In genomic region chr1:110787328-110788071, GRCh38 we compare ENCODE assay signal across 8 cellular contexts.
DNase-seq lines count a peak whose midpoint lies in the region; ATAC-seq and TF ChIP-seq lines count a peak whose summit lies in the region.

No MANE protein-coding gene starts in this region.

- H3K4me1 Mint-ChIP-seq in activated naive CD8-positive, alpha-beta T cell treated with anti-CD3 and anti-CD28 coated beads, Interleukin-2, amount 50 U/mL, for 24 hours = peaks cover 35% of the 10 kb centered on the region

- H3K9me3 Mint-ChIP-seq in activated naive CD8-positive, alpha-beta T cell treated with anti-CD3 and anti-CD28 coated beads, Interleukin-2, amount 50 U/mL, for 24 hours = peaks cover 18% of the 10 kb centered on the region

- peak overlapping the region; percentile 40 for H3K4me3 ChIP-seq in GM12875 (ENCODE audit: low read depth, low read length)

- ATAC-seq in GM21360 (IDR thresholded peaks at IDR 0.05; ENCODE audit: unreplicated experiment) (peak; percentile 68), HG03558 (IDR thresholded peaks at IDR 0.05; ENCODE audit: extremely low read depth, unreplicated experiment) (peak; percentile 40)
- ATAC-seq in activated naive CD8-positive, alpha-beta T cell treated with anti-CD3 and anti-CD28 coated beads, Interleukin-2, amount 50 U/mL, for 24 hours = peak; percentile 42

- no peak for DNase-seq in activated naive CD8-positive, alpha-beta T cell treated with anti-CD3 and anti-CD28 coated beads, Interleukin-2, amount 50 U/mL, for 24 hours
- DNase-seq in AG20443 (ENCODE audit: low spot score) (no peak), SKM-1 (lab: John Stamatoyannopoulos, UW; ENCODE audit: unreplicated experiment) (no peak), GM10266 (ENCODE audit: extremely low spot score) (no peak), HT-29 (ENCODE audit: low spot score) (no peak)

- H3K27me3 Mint-ChIP-seq in activated naive CD8-positive, alpha-beta T cell treated with anti-CD3 and anti-CD28 coated beads, Interleukin-2, amount 50 U/mL, for 24 hours = no peaks in the 10 kb centered on the region

- peak overlapping the region; percentile 54 for H3K27ac Mint-ChIP-seq in activated naive CD8-positive, alpha-beta T cell treated with anti-CD3 and anti-CD28 coated beads, Interleukin-2, amount 50 U/mL, for 24 hours

- TF ChIP-seq CTCF in GM12875 (IDR thresholded peaks at IDR 0.05; ENCODE audit: borderline replicate concordance, insufficient read depth, low read depth, low read length) (no peak), GM10266 (IDR thresholded peaks at IDR 0.05; ENCODE audit: control insufficient read depth, insufficient read depth, low read depth, missing control alignments) (no peak)

- peaks cover 4% of the 10 kb centered on the region for H3K36me3 Mint-ChIP-seq in activated naive CD8-positive, alpha-beta T cell treated with anti-CD3 and anti-CD28 coated beads, Interleukin-2, amount 50 U/mL, for 24 hours (ENCODE audit: low read depth)

- H3K4me3 Mint-ChIP-seq in activated naive CD8-positive, alpha-beta T cell treated with anti-CD3 and anti-CD28 coated beads, Interleukin-2, amount 50 U/mL, for 24 hours = peak overlapping the region; percentile 30
